ENCODE assay signal across 18 cellular contexts in genomic region chrX:17553961-17554482, GRCh38.
DNase-seq lines count a peak whose midpoint lies in the region; TF ChIP-seq lines count a peak whose summit lies in the region.
"Had no signal": no experiment of that assay in that cellular context is flagged by ENCODE, and none has a peak within 500 bp of the region (broad histone marks: within the 10 kb centered on the region; RNA-seq: fewer than 3 reads in every experiment).

No MANE protein-coding gene starts in this region.

- H3K9me3 ChIP-seq in esophagus squamous epithelium (no peaks in the 10 kb centered on the region), WERI-Rb-1 (ENCODE audit: severe bottlenecking) (no peaks in the 10 kb centered on the region)
- H3K9me3 ChIP-seq: psoas muscle had no signal

- H3K4me3 ChIP-seq in esophagus squamous epithelium (no peak overlapping the region), rectal smooth muscle tissue (ENCODE audit: low read length) (no peak overlapping the region), WERI-Rb-1 (ENCODE audit: low read depth, low read length) (no peak overlapping the region)
- H3K4me3 ChIP-seq: psoas muscle had no signal

- WGBS in esophagus squamous epithelium, 2 donors = 45 to 50% methylated on average over 1 to 6 of the region's 6 CpGs

- H3K4me1 ChIP-seq in esophagus squamous epithelium (peaks cover 3 to 48% (median 15%) of the 10 kb centered on the region in 3 donors), rectal smooth muscle tissue (ENCODE audit: control insufficient read depth, insufficient read depth, low read length) (peaks cover 11% of the 10 kb centered on the region)
- H3K4me1 ChIP-seq: psoas muscle had no signal

- no peak overlapping the region for H3K9ac ChIP-seq in rectal smooth muscle tissue (ENCODE audit: low read length)

- no peak for TF ChIP-seq POLR2A in esophagus squamous epithelium (IDR thresholded peaks at IDR 0.05)

- POLR2A ChIA-PET in RWPE1 (lab: Yijun Ruan, JAX; ENCODE audit: low non-redundant PET) = no interaction called here

- peak overlapping the region; percentile 87 for H3K27ac ChIP-seq in RWPE1
- H3K27ac ChIP-seq in esophagus squamous epithelium = peak overlapping the region; percentile 45 to 73 (median 64)
- H3K27ac ChIP-seq in rectal smooth muscle tissue (ENCODE audit: low read depth, low read length) = peak overlapping the region; percentile 78
- no peak overlapping the region for H3K27ac ChIP-seq in WERI-Rb-1
- H3K27ac ChIP-seq: psoas muscle had no signal

- intact Hi-C loops in esophagus squamous epithelium (cut with DNase I) = no loop called here

- CTCF ChIA-PET in RWPE1 (lab: Yijun Ruan, JAX) = interaction anchor here (0.6 kb wide), 1 partner anchor 564 kb away, joined by 5 read pairs; no protein-coding TSS in a partner anchor

- H3K36me3 ChIP-seq in esophagus squamous epithelium (no peaks in the 10 kb centered on the region), rectal smooth muscle tissue (ENCODE audit: control insufficient read depth, insufficient read depth, low read length) (no peaks in the 10 kb centered on the region), WERI-Rb-1 (no peaks in the 10 kb centered on the region)

- DNase-seq in EH (ENCODE audit: low read depth) (peak; percentile 41), RWPE1 (ENCODE audit: low spot score) (no peak), esophagus squamous epithelium (lab: John Stamatoyannopoulos, UW) (no peak), retina (no peak), WERI-Rb-1 (no peak), DMS 273 treated with DMSO at 0.1 percent for 48 hours (lab: John Stamatoyannopoulos, UW) (no peak)
- DNase-seq: activated CD4-positive, alpha-beta T cell treated with anti-CD3 and anti-CD28 coated beads, Interleukin-2, amount 50 U/mL, for 1 hour; activated CD8-positive, alpha-beta memory T cell treated with anti-CD3 and anti-CD28 coated beads, Interleukin-2, amount 50 U/mL, for 48 hours; activated effector memory CD4-positive, alpha-beta T cell treated with anti-CD3 and anti-CD28 coated beads, Interleukin-2, amount 50 U/mL, for 16 hours; DND-41; effector CD4-positive, alpha-beta T cell; Karpas-422; NCI-H1105; NCI-H2081 treated with DMSO at 0.1 percent for 48 hours; NCI-H510A treated with DMSO at 0.1 percent for 48 hours; psoas muscle; SHP77 treated with DMSO at 0.1 percent for 48 hours had no signal

- H3K27me3 ChIP-seq in esophagus squamous epithelium (no peaks in the 10 kb centered on the region), rectal smooth muscle tissue (ENCODE audit: control insufficient read depth, insufficient read depth, low read length) (peaks cover 3% of the 10 kb centered on the region), WERI-Rb-1 (ENCODE audit: insufficient read depth, low read depth, severe bottlenecking) (peaks cover 28% of the 10 kb centered on the region)

- TF ChIP-seq CTCF in RWPE1 (conservative IDR thresholded peaks at IDR 0.05; ENCODE audit: low read depth) = no peak
- no peak for TF ChIP-seq CTCF in esophagus squamous epithelium (IDR thresholded peaks at IDR 0.05)
- TF ChIP-seq CTCF in WERI-Rb-1 (IDR thresholded peaks at IDR 0.05; ENCODE audit: low read depth, low read length) = no peak
